Comparison of ENCODE assay signal across 2 cellular contexts in genomic region chrX:72018277-72019112, GRCh38.
A peak's percentile ranks its signal among the peaks of the same experiment; 100 is the strongest.
TF ChIP-seq lines count a peak whose summit lies in the region.

No MANE protein-coding gene starts in this region.

TF ChIP-seq in IMR-90, 13 proteins besides CTCF, POLR2A, EP300 and RAD21 (continued from another document):
- no peak; the same call in 1 of the 2 replicates for TF ChIP-seq NFE2L2 (IDR thresholded peaks at IDR 0.05; ENCODE audit: low read depth, low read length)
- peak; percentile 91 for TF ChIP-seq MAZ (IDR thresholded peaks at IDR 0.05; ENCODE audit: borderline replicate concordance, low read depth, low read length)
- TF ChIP-seq, protein P1, sequence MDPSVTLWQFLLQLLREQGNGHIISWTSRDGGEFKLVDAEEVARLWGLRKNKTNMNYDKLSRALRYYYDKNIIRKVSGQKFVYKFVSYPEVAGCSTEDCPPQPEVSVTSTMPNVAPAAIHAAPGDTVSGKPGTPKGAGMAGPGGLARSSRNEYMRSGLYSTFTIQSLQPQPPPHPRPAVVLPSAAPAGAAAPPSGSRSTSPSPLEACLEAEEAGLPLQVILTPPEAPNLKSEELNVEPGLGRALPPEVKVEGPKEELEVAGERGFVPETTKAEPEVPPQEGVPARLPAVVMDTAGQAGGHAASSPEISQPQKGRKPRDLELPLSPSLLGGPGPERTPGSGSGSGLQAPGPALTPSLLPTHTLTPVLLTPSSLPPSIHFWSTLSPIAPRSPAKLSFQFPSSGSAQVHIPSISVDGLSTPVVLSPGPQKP (IDR thresholded peaks at IDR 0.05; ENCODE audit: borderline replicate concordance, low read depth, low read length) = no peak
- TF ChIP-seq USF2 (IDR thresholded peaks at IDR 0.05; ENCODE audit: low read depth, low read length) = peak; percentile 24; the same call in 1 of the 2 replicates
- peak; percentile 59 for TF ChIP-seq SMC3 (IDR thresholded peaks at IDR 0.05; ENCODE audit: low read depth, low read length)

TF ChIP-seq in SK-N-SH, 30 proteins besides CTCF, POLR2A, EP300 and RAD21 (continued from another document):
- peak; percentile 35; the same call in 1 of the 2 replicates for TF ChIP-seq RCOR1 (IDR thresholded peaks at IDR 0.05; ENCODE audit: low read length)
- no peak for TF ChIP-seq FOXJ3 (CRISPR knock-in tag; IDR thresholded peaks at IDR 0.05)
- TF ChIP-seq, protein P2, sequence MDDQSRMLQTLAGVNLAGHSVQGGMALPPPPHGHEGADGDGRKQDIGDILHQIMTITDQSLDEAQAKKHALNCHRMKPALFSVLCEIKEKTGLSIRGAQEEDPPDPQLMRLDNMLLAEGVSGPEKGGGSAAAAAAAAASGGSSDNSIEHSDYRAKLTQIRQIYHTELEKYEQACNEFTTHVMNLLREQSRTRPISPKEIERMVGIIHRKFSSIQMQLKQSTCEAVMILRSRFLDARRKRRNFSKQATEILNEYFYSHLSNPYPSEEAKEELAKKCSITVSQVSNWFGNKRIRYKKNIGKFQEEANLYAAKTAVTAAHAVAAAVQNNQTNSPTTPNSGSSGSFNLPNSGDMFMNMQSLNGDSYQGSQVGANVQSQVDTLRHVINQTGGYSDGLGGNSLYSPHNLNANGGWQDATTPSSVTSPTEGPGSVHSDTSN (IDR thresholded peaks at IDR 0.05) = 0 out of 2 replicates have a peak, but pooled peaks have one; percentile 4
- peak; percentile 70; the same call in 1 of the 2 replicates for TF ChIP-seq FOSL2 (IDR thresholded peaks at IDR 0.05; ENCODE audit: borderline replicate concordance, low read depth)
- peak; percentile 74 for TF ChIP-seq SMC3 (IDR thresholded peaks at IDR 0.05; ENCODE audit: low read depth, low read length)
- TF ChIP-seq MXI1 (IDR thresholded peaks at IDR 0.05; ENCODE audit: low read depth, low read length) = peak; percentile 54; the same call in 1 of the 2 replicates
- TF ChIP-seq YY1 (IDR thresholded peaks at IDR 0.05; ENCODE audit: low read depth) = no peak
- TF ChIP-seq CHD2 (IDR thresholded peaks at IDR 0.05; ENCODE audit: low read length, partially characterized antibody) = peak; percentile 20
